19 cellular contexts compared by ENCODE assay signal in genomic region chr3:97680210-97680609, GRCh38.
"Had no signal": no experiment of that assay in that cellular context is flagged by ENCODE, and none has a peak within 500 bp of the region (broad histone marks: within the 10 kb centered on the region; RNA-seq: fewer than 3 reads in every experiment).

No MANE protein-coding gene starts in this region.

- ATAC-seq: gastrocnemius medialis; heart right ventricle; left cardiac atrium; pancreas; right cardiac atrium; stimulated activated naive CD8-positive, alpha-beta T cell treated with anti-CD3 and anti-CD28 coated beads, Interleukin-15, Interleukin-2, amounts not matched to agents 100 U/mL and 50 U/mL, for 24 hours had no signal

- H3K27ac ChIP-seq: coronary artery, gastrocnemius medialis, heart right ventricle, left ventricle myocardium inferior, pancreas, suprapubic skin, thyroid gland had no signal

- H3K4me1 ChIP-seq: gastrocnemius medialis, pancreas, suprapubic skin, thyroid gland had no signal

- DNase-seq: effector CD4-positive, alpha-beta T cell; endodermal cell; gastrocnemius medialis; heart right ventricle; hypothalamus; islet precursor cell; left cardiac atrium; left ventricle myocardium inferior; mesendoderm; naive B cell; occipital lobe; pancreas; right cardiac atrium; small intestine; stimulated activated CD4-positive, alpha-beta T cell treated with anti-CD3 and anti-CD28 coated beads, Interleukin-12 subunit alpha, Interleukin-12 subunit beta, amount 100 ng/mL, for 4 hours; stimulated activated naive CD8-positive, alpha-beta T cell treated with anti-CD3 and anti-CD28 coated beads, Interleukin-15, Interleukin-2, amounts not matched to agents 100 U/mL and 50 U/mL, for 24 hours; thyroid gland had no signal

- H3K27me3 ChIP-seq: gastrocnemius medialis, heart right ventricle, pancreas, suprapubic skin, thyroid gland had no signal
